ENCODE assay signal across 12 cellular contexts in the genomic region with DNA sequence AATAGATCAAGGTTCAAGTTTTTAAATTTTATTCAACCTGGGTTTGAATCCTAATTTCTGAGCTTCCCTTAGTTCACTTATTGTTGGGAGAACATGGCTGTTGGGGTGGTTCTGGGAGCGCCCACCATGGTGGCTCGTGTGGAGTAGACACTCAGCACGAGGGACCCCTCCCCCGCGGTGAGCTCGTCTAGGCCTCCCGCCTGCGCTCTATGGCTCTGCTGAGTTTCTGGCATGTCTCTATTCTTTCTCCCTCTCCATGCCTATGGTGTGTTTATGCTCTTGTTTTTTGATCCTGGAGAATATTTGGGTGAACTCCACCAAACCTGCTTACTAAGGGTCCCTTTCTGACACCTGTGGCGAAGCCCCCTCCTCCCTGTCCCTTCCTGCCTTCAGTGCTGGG. TPM values are rescaled to one million over a fixed set of nuclear protein-coding genes. Genes with fewer than 3 reads are reported as not detected.
DNase-seq lines count a peak whose midpoint lies in the region; ATAC-seq and TF ChIP-seq lines count a peak whose summit lies in the region.
"Had no signal": no experiment of that assay in that cellular context is flagged by ENCODE, and none has a peak within 500 bp of the region (broad histone marks: within the 10 kb centered on the region; RNA-seq: fewer than 3 reads in every experiment).

No MANE protein-coding gene starts in this region.

- peak overlapping the region; percentile 45 for H3K4me3 Mint-ChIP-seq in activated T-cell treated with anti-CD3 and anti-CD28 coated beads, Interleukin-2, amount 50 U/mL, for 24 hours
- peak overlapping the region; percentile 14 for H3K4me3 Mint-ChIP-seq in activated naive CD8-positive, alpha-beta T cell treated with anti-CD3 and anti-CD28 coated beads for 36 hours
- H3K4me3 Mint-ChIP-seq in neural progenitor cell: peak overlapping the region; percentile 81

- no peak overlapping the region for H3K4me3 ChIP-seq in KMS-11 (IDR thresholded peaks at IDR 0.05; ENCODE audit: insufficient read depth, low read depth, low read length)
- no peak overlapping the region for H3K4me3 ChIP-seq in neural progenitor cell
- H3K4me3 ChIP-seq in tibial artery: no peak overlapping the region
- H3K4me3 ChIP-seq: right atrium auricular region had no signal

- H3K9me3 Mint-ChIP-seq in activated T-cell treated with anti-CD3 and anti-CD28 coated beads, Interleukin-2, amount 50 U/mL, for 24 hours: no peaks in the 10 kb centered on the region
- no peaks in the 10 kb centered on the region for H3K9me3 Mint-ChIP-seq in activated naive CD8-positive, alpha-beta T cell treated with anti-CD3 and anti-CD28 coated beads for 36 hours
- H3K9me3 Mint-ChIP-seq in neural progenitor cell: no peaks in the 10 kb centered on the region

- peaks cover 58% of the 10 kb centered on the region for H3K4me1 Mint-ChIP-seq in activated T-cell treated with anti-CD3 and anti-CD28 coated beads, Interleukin-2, amount 50 U/mL, for 24 hours (ENCODE audit: low read depth)
- peaks cover 61% of the 10 kb centered on the region for H3K4me1 Mint-ChIP-seq in activated naive CD8-positive, alpha-beta T cell treated with anti-CD3 and anti-CD28 coated beads for 36 hours
- H3K4me1 Mint-ChIP-seq in neural progenitor cell: peaks cover 36% of the 10 kb centered on the region

- DNase-seq in activated T-cell treated with anti-CD3 and anti-CD28 coated beads, Interleukin-2, amount 50 U/mL, for 24 hours: no peak
- DNase-seq in activated T-cell treated with anti-CD3 and anti-CD28 coated beads, Interleukin-2, amount 50 U/mL, for 48 hours: no peak
- DNase-seq in activated naive CD8-positive, alpha-beta T cell treated with anti-CD3 and anti-CD28 coated beads for 36 hours: no peak
- peak; percentile 28 for DNase-seq in neural progenitor cell (ENCODE audit: low spot score)
- DNase-seq in tibial artery: no peak
- DNase-seq: IMR-90, NCI-H2029, trophoblast cell had no signal

- H3K4me1 ChIP-seq in KMS-11 (ENCODE audit: low read depth, poor library complexity, severe bottlenecking): peaks cover 28% of the 10 kb centered on the region
- H3K4me1 ChIP-seq in neural progenitor cell: peaks cover 19% of the 10 kb centered on the region
- peaks cover 0 to 43% (median 35%) of the 10 kb centered on the region in 4 donors for H3K4me1 ChIP-seq in tibial artery

- no peak for TF ChIP-seq CTCF in KMS-11 (conservative IDR thresholded peaks at IDR 0.05; ENCODE audit: low read depth, low read length)
- no peak for TF ChIP-seq CTCF in neural progenitor cell (IDR thresholded peaks at IDR 0.05)
- no peak for TF ChIP-seq CTCF in tibial artery (IDR thresholded peaks at IDR 0.05)

- peak overlapping the region; percentile 91 for H3K27ac Mint-ChIP-seq in activated T-cell treated with anti-CD3 and anti-CD28 coated beads, Interleukin-2, amount 50 U/mL, for 24 hours
- peak overlapping the region; percentile 58 for H3K27ac Mint-ChIP-seq in activated naive CD8-positive, alpha-beta T cell treated with anti-CD3 and anti-CD28 coated beads for 36 hours
- peak overlapping the region; percentile 29 for H3K27ac Mint-ChIP-seq in neural progenitor cell

- H3K36me3 Mint-ChIP-seq in activated T-cell treated with anti-CD3 and anti-CD28 coated beads, Interleukin-2, amount 50 U/mL, for 24 hours (ENCODE audit: low read depth): peaks cover 89% of the 10 kb centered on the region
- peaks cover 30% of the 10 kb centered on the region for H3K36me3 Mint-ChIP-seq in activated naive CD8-positive, alpha-beta T cell treated with anti-CD3 and anti-CD28 coated beads for 36 hours
- H3K36me3 Mint-ChIP-seq in neural progenitor cell: peaks cover 18% of the 10 kb centered on the region

- peaks cover 46% of the 10 kb centered on the region for H3F3A ChIP-seq in neural progenitor cell (ENCODE audit: low read depth)

- H3K79me2 ChIP-seq in KMS-11 (ENCODE audit: insufficient read depth, low read depth) (peaks cover 75% of the 10 kb centered on the region), neural progenitor cell (ENCODE audit: low read depth) (peaks cover 81% of the 10 kb centered on the region)

- H3K27me3 Mint-ChIP-seq in activated T-cell treated with anti-CD3 and anti-CD28 coated beads, Interleukin-2, amount 50 U/mL, for 24 hours: no peaks in the 10 kb centered on the region
- no peaks in the 10 kb centered on the region for H3K27me3 Mint-ChIP-seq in activated naive CD8-positive, alpha-beta T cell treated with anti-CD3 and anti-CD28 coated beads for 36 hours
- peaks cover 14% of the 10 kb centered on the region for H3K27me3 Mint-ChIP-seq in neural progenitor cell (ENCODE audit: insufficient read depth, low read depth)

- no peak overlapping the region for H2AFZ ChIP-seq in KMS-11 (ENCODE audit: low read depth)
- H2AFZ ChIP-seq in neural progenitor cell (replicated peaks): no peak overlapping the region

- H3K9me3 ChIP-seq in neural progenitor cell (ENCODE audit: low read depth) (no peaks in the 10 kb centered on the region), tibial artery (no peaks in the 10 kb centered on the region)
- H3K9me3 ChIP-seq: right atrium auricular region had no signal

- H4K20me1 ChIP-seq in KMS-11 (ENCODE audit: insufficient read depth): no peaks in the 10 kb centered on the region
- H4K20me1 ChIP-seq in neural progenitor cell (ENCODE audit: low read depth): peaks cover 80% of the 10 kb centered on the region

- intact Hi-C loops in tibial artery (cut with DNase I; ENCODE audit: low total_unique reads): no loop called here

- H3K4me2 ChIP-seq in KMS-11 (no peak overlapping the region), neural progenitor cell (peak overlapping the region; percentile 87)

- no peak for ATAC-seq in activated CD4-positive, CD25-positive, alpha-beta regulatory T cell treated with anti-CD3 and anti-CD28 coated beads, Interleukin-2, amount 50 U/mL, for 24 hours
- no peak for ATAC-seq in GM18498 (IDR thresholded peaks at IDR 0.05; ENCODE audit: unreplicated experiment)

- H3K9ac ChIP-seq in KMS-11 (no peak overlapping the region), neural progenitor cell (no peak overlapping the region)

- H3K27ac ChIP-seq in KMS-11: peak overlapping the region; percentile 12; the same call in 1 of the 2 replicates
- H3K27ac ChIP-seq in neural progenitor cell: peak overlapping the region; percentile 20
- no peak overlapping the region for H3K27ac ChIP-seq in tibial artery
- H3K27ac ChIP-seq: right atrium auricular region had no signal

- H3K27me3 ChIP-seq in KMS-11 (ENCODE audit: insufficient read depth, low read depth) (no peaks in the 10 kb centered on the region), neural progenitor cell (no peaks in the 10 kb centered on the region), tibial artery (no peaks in the 10 kb centered on the region)
- H3K27me3 ChIP-seq: right atrium auricular region had no signal

- H3K36me3 ChIP-seq in KMS-11 (ENCODE audit: insufficient read depth) (no peaks in the 10 kb centered on the region; the same call in 1 of the 2 replicates), neural progenitor cell (no peaks in the 10 kb centered on the region), tibial artery (peaks cover 30 to 61% (median 38%) of the 10 kb centered on the region in 3 donors)

RNA-seq across cellular contexts. Expression of a gene that starts 1.6 kb away (rescaled TPM):
- total RNA-seq in activated naive CD8-positive, alpha-beta T cell treated with anti-CD3 and anti-CD28 coated beads for 36 hours: 10 to 100 TPM; 37.1 to 39.5 TPM
- 16.1 and 75.0 TPM in 2 replicates for total RNA-seq in neural progenitor cell (ENCODE audit: low replicate concordance)

RNA-seq across cellular contexts. Expression of a gene that starts 18.6 kb away (rescaled TPM):
- 100 to 1,000 TPM; 341 to 345 TPM for total RNA-seq in activated naive CD8-positive, alpha-beta T cell treated with anti-CD3 and anti-CD28 coated beads for 36 hours
- 124 and 238 TPM in 2 replicates for total RNA-seq in neural progenitor cell (ENCODE audit: low replicate concordance)

RNA-seq across cellular contexts. Expression of a gene that starts 25.5 kb away (rescaled TPM):
- 10 to 100 TPM; 10.9 to 12.0 TPM for total RNA-seq in activated naive CD8-positive, alpha-beta T cell treated with anti-CD3 and anti-CD28 coated beads for 36 hours
- 7.6 and 24.9 TPM in 2 replicates for total RNA-seq in neural progenitor cell (ENCODE audit: low replicate concordance)

RNA-seq across cellular contexts. Expression of a gene that starts 30.0 kb away (rescaled TPM):
- 10 to 100 TPM; 39.9 to 42.3 TPM for total RNA-seq in activated naive CD8-positive, alpha-beta T cell treated with anti-CD3 and anti-CD28 coated beads for 36 hours
- 12.2 and 32.4 TPM in 2 replicates for total RNA-seq in neural progenitor cell (ENCODE audit: low replicate concordance)

RNA-seq across cellular contexts. Expression of a gene that starts 32.7 kb away (rescaled TPM):
- total RNA-seq in activated naive CD8-positive, alpha-beta T cell treated with anti-CD3 and anti-CD28 coated beads for 36 hours: 10 to 100 TPM; 29.6 to 30.6 TPM
- 2.8 and 13.4 TPM in 2 replicates for total RNA-seq in neural progenitor cell (ENCODE audit: low replicate concordance)

Comparison
In these comparisons a context has a peak if more than half of its experiments do, and no peak if none do; other contexts are left out.
1. H3K27ac Mint-ChIP-seq: peak in every context shown above with its lines; median percentile 91 in activated T-cell treated with anti-CD3 and anti-CD28 coated beads, Interleukin-2, amount 50 U/mL, for 24 hours; 58 in activated naive CD8-positive, alpha-beta T cell treated with anti-CD3 and anti-CD28 coated beads for 36 hours; 29 in neural progenitor cell.
2. H3K4me3 Mint-ChIP-seq: peak in every context shown above with its lines; median percentile 81 in neural progenitor cell; 45 in activated T-cell treated with anti-CD3 and anti-CD28 coated beads, Interleukin-2, amount 50 U/mL, for 24 hours; 14 in activated naive CD8-positive, alpha-beta T cell treated with anti-CD3 and anti-CD28 coated beads for 36 hours.
3. H3K27ac ChIP-seq: peak in KMS-11 (single experiment) and neural progenitor cell (single experiment); none in tibial artery (0 of 2).